10 cellular contexts compared by ENCODE assay signal in genomic region chr17:48722924-48723554, GRCh38. TPM values are rescaled to one million over a fixed set of nuclear protein-coding genes. Genes with fewer than 3 reads are reported as not detected.
DNase-seq lines count a peak whose midpoint lies in the region; ATAC-seq and TF ChIP-seq lines count a peak whose summit lies in the region.
"Had no signal": no experiment of that assay in that cellular context is flagged by ENCODE, and none has a peak within 500 bp of the region (broad histone marks: within the 10 kb centered on the region; RNA-seq: fewer than 3 reads in every experiment).

Gene PRAC2, plus strand, starts transcription at chr17:48723185. Its CDS starts 1,226 bp downstream, at chr17:48724411.

- peak within 1 kb of the TSS; percentile 66 for H2AFZ ChIP-seq in PC-3 (ENCODE audit: low read length)

- H3K79me2 ChIP-seq in PC-3 (ENCODE audit: low read length) = peaks cover 100% of the 10 kb centered on the region

- no peaks in the 10 kb centered on the region for H3K9me3 Mint-ChIP-seq in endothelial cell (ENCODE audit: unreplicated experiment)

- H3K27me3 Mint-ChIP-seq in endothelial cell (ENCODE audit: unreplicated experiment) = peaks cover 49% of the 10 kb centered on the region

- no peaks in the 10 kb centered on the region for H3K36me3 Mint-ChIP-seq in endothelial cell (ENCODE audit: low read depth, unreplicated experiment)

- H3K4me3 Mint-ChIP-seq in endothelial cell (ENCODE audit: unreplicated experiment) = peak within 1 kb of the TSS; percentile 42

- no peak within 1 kb of the TSS for H3K27ac Mint-ChIP-seq in endothelial cell (ENCODE audit: unreplicated experiment)

- peak within 1 kb of the TSS; percentile 90 for H3K4me3 ChIP-seq in PC-3 (ENCODE audit: low read length)
- H3K4me3 ChIP-seq in effector memory CD4-positive, alpha-beta T cell (ENCODE audit: insufficient read depth, low read depth, low read length, poor library complexity, severe bottlenecking) = no peak within 1 kb of the TSS

- peak within 1 kb of the TSS; percentile 85 for H3K27ac ChIP-seq in PC-3 (ENCODE audit: low read length)
- H3K27ac ChIP-seq in effector memory CD4-positive, alpha-beta T cell (ENCODE audit: insufficient read depth, low read length, poor library complexity, severe bottlenecking) = no peak within 1 kb of the TSS
- H3K27ac ChIP-seq: esophagus squamous epithelium had no signal

- H3K36me3 ChIP-seq in PC-3 (ENCODE audit: low read depth, low read length) = no peaks in the 10 kb centered on the region
- no peaks in the 10 kb centered on the region for H3K36me3 ChIP-seq in effector memory CD4-positive, alpha-beta T cell (ENCODE audit: control insufficient read depth, insufficient read depth, low read length)
- H3K36me3 ChIP-seq: esophagus squamous epithelium had no signal

- no peaks in the 10 kb centered on the region for H3K9me3 ChIP-seq in PC-3 (ENCODE audit: low read length)
- H3K9me3 ChIP-seq in effector memory CD4-positive, alpha-beta T cell (ENCODE audit: control insufficient read depth, low read length) = no peaks in the 10 kb centered on the region
- H3K9me3 ChIP-seq: esophagus squamous epithelium had no signal

- H3K9ac ChIP-seq in PC-3 (ENCODE audit: low read length) = peak within 1 kb of the TSS; percentile 90

- no peaks in the 10 kb centered on the region for H4K20me1 ChIP-seq in PC-3 (ENCODE audit: low read length)

- CTCF ChIA-PET in PC-3 (lab: Charles Lee) = interaction anchor here (0.6 to 5.0 kb wide), 10 partner anchors 15 to 162 kb away, joined by 3 to 76 read pairs (median 12); no protein-coding TSS in a partner anchor

- POLR2A ChIA-PET in PC-3 (lab: Charles Lee; ENCODE audit: unreplicated experiment) = interaction anchor here (0.5 to 1.3 kb wide), 11 partner anchors 9 to 250 kb away, joined by 3 to 6 read pairs (median 4); no protein-coding TSS in a partner anchor

- no peaks in the 10 kb centered on the region for H3K27me3 ChIP-seq in PC-3 (ENCODE audit: low read length)
- H3K27me3 ChIP-seq in effector memory CD4-positive, alpha-beta T cell (replicated peaks; ENCODE audit: control insufficient read depth, insufficient read depth, low read length, poor library complexity, severe bottlenecking) = peaks cover 92% of the 10 kb centered on the region

- peaks cover 36% of the 10 kb centered on the region for H3K4me1 ChIP-seq in PC-3 (ENCODE audit: insufficient read depth, low read length)
- peaks cover 42% of the 10 kb centered on the region for H3K4me1 ChIP-seq in effector memory CD4-positive, alpha-beta T cell (ENCODE audit: control insufficient read depth, insufficient read depth, low read length, poor library complexity, severe bottlenecking)

- H3F3A ChIP-seq in PC-3 (ENCODE audit: low read length, unreplicated experiment) = peaks cover 5% of the 10 kb centered on the region

- no TSS peak for BruUV-seq in PC-3 (replicated peaks; lab: Mats Ljungman, UMichigan)

- peaks cover 27% of the 10 kb centered on the region for H3K4me1 Mint-ChIP-seq in endothelial cell (ENCODE audit: unreplicated experiment)

- DNase-seq in GM10266 (ENCODE audit: extremely low spot score) (peak; percentile 9), PC-3 (peak; percentile 96), endothelial cell (ENCODE audit: low spot score) (no peak), pons (ENCODE audit: low spot score) (peak; percentile 8), left cardiac atrium (no peak)
- no peak for DNase-seq in effector memory CD4-positive, alpha-beta T cell
- DNase-seq: esophagus squamous epithelium, NCI-H1694 treated with DMSO at 0.1 percent for 48 hours had no signal

- intact Hi-C loops in PC-3 (cut with micrococcal nuclease) = loop anchor here (1.0 to 2.0 kb wide), 4 partner anchors 34 to 170 kb away; partner anchors contain the start of gene ATP5MC1
- intact Hi-C loops in left cardiac atrium (cut with DNase I) = loop anchor here in 1 of 2 donors (10.0 kb wide), 1 partner anchor 152 kb away; no protein-coding TSS in a partner anchor

- no peaks in the 10 kb centered on the region for H3K9me2 ChIP-seq in PC-3 (replicated peaks; ENCODE audit: low read length)

- peak within 1 kb of the TSS; percentile 85 for H3K4me2 ChIP-seq in PC-3 (ENCODE audit: low read length)

- TF ChIP-seq CTCF in GM10266 (IDR thresholded peaks at IDR 0.05; ENCODE audit: control insufficient read depth, insufficient read depth, low read depth, missing control alignments) (no peak), PC-3 (conservative IDR thresholded peaks at IDR 0.05; ENCODE audit: low read depth, low read length) (no peak), endothelial cell (IDR thresholded peaks at IDR 0.05; ENCODE audit: unreplicated experiment) (no peak)

- ATAC-seq in PC-3 (peak; percentile 23), left cardiac atrium (no peak), GM21367 (IDR thresholded peaks at IDR 0.05; ENCODE audit: unreplicated experiment) (no peak)

RNA-seq across cellular contexts. Expression of gene PRAC2, which starts in this region (rescaled TPM):
- total RNA-seq in PC-3 (2014; rRNA removed) (44.1 and 51.4 TPM in 2 replicates), endothelial cell (ENCODE audit: unreplicated experiment) (not detected), left cardiac atrium (not detected)
- total RNA-seq: esophagus squamous epithelium; T-helper 1 cell treated with Interleukin-12 subunit alpha and Interleukin-12 subunit beta and Interleukin-4 antibody, amounts not matched to agents 30 ng/mL and 1 ng/mL, for 36 hours had no signal

Comparison
In these comparisons a context has a peak if more than half of its experiments do, and no peak if none do; other contexts are left out.
1. RNA of gene PRAC2 (total RNA-seq): 44.1 to 51.4 TPM in PC-3; not detected in endothelial cell (single experiment) and not detected in left cardiac atrium; every median in the first group is over 10 times any median in the second.
2. DNase-seq: peak in GM10266 (single experiment), PC-3 (single experiment) and pons (single experiment); none in endothelial cell (single experiment), left cardiac atrium (single experiment) and effector memory CD4-positive, alpha-beta T cell (0 of 3).